ENCODE assay signal across 1 cellular context in the genomic region with DNA sequence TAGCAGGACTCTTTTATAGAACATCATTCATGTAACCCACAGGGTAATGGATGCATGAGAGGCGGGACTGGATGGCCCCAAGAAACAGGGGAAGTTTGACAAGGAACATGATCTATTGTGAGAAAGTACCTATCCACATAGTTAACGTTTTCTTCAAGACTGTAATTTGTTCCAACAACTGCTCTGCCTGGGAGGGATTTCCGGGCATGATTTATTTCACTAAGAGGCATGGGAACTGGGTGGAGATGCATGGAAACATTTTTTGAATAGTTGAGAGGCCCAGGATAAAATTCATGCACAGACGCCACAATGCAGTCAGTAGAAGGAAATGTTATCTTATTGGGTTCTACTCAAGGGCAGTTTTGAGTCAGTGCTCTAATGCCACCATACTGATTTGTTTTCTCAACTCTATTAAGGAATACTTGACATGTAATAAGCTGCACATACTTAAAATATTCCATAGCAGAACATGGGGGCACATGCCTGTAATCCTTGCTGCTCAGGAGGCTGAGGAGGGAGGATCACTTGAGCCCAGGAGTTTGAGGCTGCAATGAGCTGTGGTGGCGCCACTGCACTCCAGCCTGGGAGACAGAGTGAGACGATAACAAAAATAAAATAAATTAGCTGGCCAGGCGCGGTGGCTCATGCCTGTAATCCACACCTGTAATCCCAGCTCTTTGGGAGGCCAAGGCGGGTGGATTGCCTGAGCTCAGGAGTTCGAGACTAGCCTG.
TF ChIP-seq lines count a peak whose summit lies in the region.

No MANE protein-coding gene starts in this region.

TF ChIP-seq in HepG2, 621 proteins besides CTCF, POLR2A, EP300 and RAD21:
- TF ChIP-seq JUNB (CRISPR knock-in tag; IDR thresholded peaks at IDR 0.05; ENCODE audit: borderline replicate concordance) (no peak), ZNF770 (CRISPR knock-in tag; IDR thresholded peaks at IDR 0.05) (peak; percentile 83), NRL (CRISPR knock-in tag; IDR thresholded peaks at IDR 0.05; ENCODE audit: borderline replicate concordance) (no peak)
